Comparison of ENCODE assay signal across 10 cellular contexts in genomic region chr4:119026662-119027444, GRCh38.
DNase-seq lines count a peak whose midpoint lies in the region; ATAC-seq and TF ChIP-seq lines count a peak whose summit lies in the region.
"Had no signal": no experiment of that assay in that cellular context is flagged by ENCODE, and none has a peak within 500 bp of the region (broad histone marks: within the 10 kb centered on the region; RNA-seq: fewer than 3 reads in every experiment).

No MANE protein-coding gene starts in this region.

- H3K23ac ChIP-seq in trophoblast cell (ENCODE audit: low read length) = no peak overlapping the region

- H3K36me3 Mint-ChIP-seq in WTC11 = peaks cover 8% of the 10 kb centered on the region
- H3K36me3 Mint-ChIP-seq: CD8-positive, alpha-beta T cell had no signal

- no CpG with 5 or more reads among the region's 22 CpGs for WGBS in trophoblast cell (ENCODE audit: extremely low coverage, insufficient coverage, insufficient read length)

- H3K27ac ChIP-seq in BLaER1 treated with 17β-estradiol and CSF1 and Interleukin-3, amounts not matched to agents 10 nM and 100 nM = peak overlapping the region in 10 of 11 experiments; percentile 20 to 76 (median 61); a peak in 17 of 22 replicates
- H3K27ac ChIP-seq in left ventricle myocardium inferior (replicated peaks) (peak overlapping the region; percentile 86), trophoblast cell (ENCODE audit: low read depth, low read length) (no peak overlapping the region)

- H4K91ac ChIP-seq in trophoblast cell (ENCODE audit: low read depth, low read length) = peak overlapping the region; percentile 39

- H3K79me1 ChIP-seq in trophoblast cell (ENCODE audit: low read length) = peaks cover 7% of the 10 kb centered on the region

- H3K4me2 ChIP-seq in BLaER1 treated with 17β-estradiol and CSF1 and Interleukin-3, amounts not matched to agents 10 nM and 100 nM = peak overlapping the region in 6 of 11 experiments; percentile 20 to 79 (median 56); a peak in 10 of 22 replicates
- H3K4me2 ChIP-seq in trophoblast cell (ENCODE audit: low read length) = no peak overlapping the region

- H2AK5ac ChIP-seq in trophoblast cell (ENCODE audit: low read length) = peak overlapping the region; percentile 72

- DNase-seq in WTC11 (ENCODE audit: low spot score) (no peak), left ventricle myocardium inferior (no peak), trophoblast cell (no peak), AML-193 (lab: John Stamatoyannopoulos, UW) (no peak), activated T-cell treated with anti-CD3 and anti-CD28 coated beads for 4 hours (no peak), GM10248 (ENCODE audit: extremely low spot score) (no peak)
- DNase-seq: CD8-positive, alpha-beta T cell; effector memory CD8-positive, alpha-beta T cell had no signal

- peaks cover 38% of the 10 kb centered on the region for H3K4me1 Mint-ChIP-seq in WTC11

- H3K36me3 ChIP-seq in BLaER1 treated with 17β-estradiol and CSF1 and Interleukin-3, amounts not matched to agents 10 nM and 100 nM = no peaks in the 10 kb centered on the region
- H3K36me3 ChIP-seq in left ventricle myocardium inferior (peaks cover 34% of the 10 kb centered on the region), trophoblast cell (ENCODE audit: control insufficient read depth in 1 of 2, insufficient read depth in 2 of 2, low read length in 2 of 2) (peaks cover 17 to 21% of the 10 kb centered on the region in 2 experiments)

- peak overlapping the region; percentile 3 for H3K4ac ChIP-seq in trophoblast cell (ENCODE audit: low read depth, low read length)

- H3K4me3 ChIP-seq in BLaER1 treated with 17β-estradiol and CSF1 and Interleukin-3, amounts not matched to agents 10 nM and 100 nM = no peak overlapping the region
- H3K4me3 ChIP-seq in left ventricle myocardium inferior = peak overlapping the region; percentile 39
- no peak overlapping the region for H3K4me3 ChIP-seq in trophoblast cell (ENCODE audit: low read depth, low read length)

- POLR2A ChIA-PET in WTC11 (lab: Charles Lee) (no interaction called here), GM10248 (lab: Yijun Ruan, JAX) (no interaction called here)

- H3K18ac ChIP-seq in trophoblast cell (ENCODE audit: low read length) = no peak overlapping the region

- H4K20me1 ChIP-seq in BLaER1 treated with 17β-estradiol and CSF1 and Interleukin-3, amounts not matched to agents 10 nM and 100 nM = no peaks in the 10 kb centered on the region

- no peaks in the 10 kb centered on the region for H3K79me2 ChIP-seq in trophoblast cell (ENCODE audit: control insufficient read depth, insufficient read depth, low read length, poor library complexity)

- H3K4me3 Mint-ChIP-seq in WTC11 = no peak overlapping the region
- H3K4me3 Mint-ChIP-seq: CD8-positive, alpha-beta T cell; effector memory CD8-positive, alpha-beta T cell had no signal

- peak overlapping the region; percentile 69 for H2BK12ac ChIP-seq in trophoblast cell (ENCODE audit: low read length)

- ATAC-seq in WTC11 (peak; percentile 79), HG02588 (IDR thresholded peaks at IDR 0.05; ENCODE audit: unreplicated experiment) (no peak)
- ATAC-seq: CD8-positive, alpha-beta T cell; effector memory CD8-positive, alpha-beta T cell had no signal

- H2BK5ac ChIP-seq in trophoblast cell (ENCODE audit: low read depth, low read length, poor library complexity) = peak overlapping the region; percentile 64

- H3K14ac ChIP-seq in trophoblast cell (ENCODE audit: low read length) = peak overlapping the region; percentile 28

- intact Hi-C loops in left ventricle myocardium inferior (cut with micrococcal nuclease) = no loop called here

- H3K4me1 ChIP-seq in BLaER1 treated with 17β-estradiol and CSF1 and Interleukin-3, amounts not matched to agents 10 nM and 100 nM = peaks cover 0 to 26% (median 19%) of the 10 kb centered on the region in 10 experiments; a peak in 16 of 20 replicates
- H3K4me1 ChIP-seq in left ventricle myocardium inferior (peaks cover 68% of the 10 kb centered on the region), trophoblast cell (ENCODE audit: control insufficient read depth in 1 of 2, insufficient read depth in 2 of 2, low read length in 2 of 2) (peaks cover 0 to 3% of the 10 kb centered on the region in 2 experiments)

- H3K27me3 ChIP-seq in BLaER1 treated with 17β-estradiol and CSF1 and Interleukin-3, amounts not matched to agents 10 nM and 100 nM = no peaks in the 10 kb centered on the region
- H3K27me3 ChIP-seq in left ventricle myocardium inferior (ENCODE audit: low read depth) = no peaks in the 10 kb centered on the region
- H3K27me3 ChIP-seq in trophoblast cell (ENCODE audit: insufficient read depth, low read length) = no peaks in the 10 kb centered on the region

- no peak overlapping the region for H2AFZ ChIP-seq in trophoblast cell (ENCODE audit: insufficient read depth, low read length, poor library complexity)

- H3K27me3 Mint-ChIP-seq in WTC11 (ENCODE audit: low read depth) = no peaks in the 10 kb centered on the region

- peak overlapping the region; percentile 68 for H2BK120ac ChIP-seq in trophoblast cell (ENCODE audit: insufficient read depth, low read length, poor library complexity)

- CTCF ChIA-PET in WTC11 (lab: Charles Lee) = interaction anchor here (1.5 to 2.2 kb wide), 2 partner anchors 13 to 54 kb away, joined by 3 to 10 read pairs; no protein-coding TSS in a partner anchor
- CTCF ChIA-PET in GM10248 (lab: Yijun Ruan, JAX) = interaction anchor here (1.7 to 12.2 kb wide), 2 partner anchors 15 to 17 kb away, joined by 4 to 103 read pairs; no protein-coding TSS in a partner anchor

- peak overlapping the region; percentile 53 for H4K8ac ChIP-seq in trophoblast cell (ENCODE audit: low read depth, low read length)

- peaks cover 0 to 4% (median 0%) of the 10 kb centered on the region in 11 experiments; a peak in 2 of 22 replicates for H3K9me3 ChIP-seq in BLaER1 treated with 17β-estradiol and CSF1 and Interleukin-3, amounts not matched to agents 10 nM and 100 nM (replicated peaks in 1 of 11)
- H3K9me3 ChIP-seq in left ventricle myocardium inferior (replicated peaks) (no peaks in the 10 kb centered on the region), trophoblast cell (ENCODE audit: insufficient read depth, low read depth, low read length) (peaks cover 6% of the 10 kb centered on the region)

- H4K12ac ChIP-seq in trophoblast cell (ENCODE audit: low read depth, low read length) = peak overlapping the region; percentile 51

- H3K27ac Mint-ChIP-seq in WTC11 = peak overlapping the region; percentile 14; the same call in 1 of the 2 replicates
- H3K27ac Mint-ChIP-seq: CD8-positive, alpha-beta T cell; effector memory CD8-positive, alpha-beta T cell had no signal

- H3K9ac ChIP-seq in BLaER1 treated with 17β-estradiol and CSF1 and Interleukin-3, amounts not matched to agents 10 nM and 100 nM = 0 out of 22 replicates have a peak overlapping the region, but pooled peaks of 1 of the 11 experiments have one; percentile 4
- H3K9ac ChIP-seq in trophoblast cell (ENCODE audit: low read length) = no peak overlapping the region

- TF ChIP-seq CTCF in WTC11 (IDR thresholded peaks at IDR 0.05) (no peak), left ventricle myocardium inferior (IDR thresholded peaks at IDR 0.05; ENCODE audit: borderline replicate concordance) (no peak), GM10248 (IDR thresholded peaks at IDR 0.05; ENCODE audit: control extremely low read depth, extremely low read depth, low read depth, missing control alignments) (no peak)

- peaks cover 9% of the 10 kb centered on the region for H3K9me3 Mint-ChIP-seq in WTC11
- H3K9me3 Mint-ChIP-seq: CD8-positive, alpha-beta T cell; effector memory CD8-positive, alpha-beta T cell had no signal

TF ChIP-seq in WTC11, 78 proteins besides CTCF, POLR2A, EP300 and RAD21:
- TF ChIP-seq USF2 (CRISPR knock-in tag; IDR thresholded peaks at IDR 0.05) (peak; percentile 25; the same call in 1 of the 2 replicates), STAT6 (CRISPR knock-in tag; conservative IDR thresholded peaks at IDR 0.05; ENCODE audit: low read depth) (no peak), SOX15 (CRISPR knock-in tag; IDR thresholded peaks at IDR 0.05) (no peak)
